In the genomic region with DNA sequence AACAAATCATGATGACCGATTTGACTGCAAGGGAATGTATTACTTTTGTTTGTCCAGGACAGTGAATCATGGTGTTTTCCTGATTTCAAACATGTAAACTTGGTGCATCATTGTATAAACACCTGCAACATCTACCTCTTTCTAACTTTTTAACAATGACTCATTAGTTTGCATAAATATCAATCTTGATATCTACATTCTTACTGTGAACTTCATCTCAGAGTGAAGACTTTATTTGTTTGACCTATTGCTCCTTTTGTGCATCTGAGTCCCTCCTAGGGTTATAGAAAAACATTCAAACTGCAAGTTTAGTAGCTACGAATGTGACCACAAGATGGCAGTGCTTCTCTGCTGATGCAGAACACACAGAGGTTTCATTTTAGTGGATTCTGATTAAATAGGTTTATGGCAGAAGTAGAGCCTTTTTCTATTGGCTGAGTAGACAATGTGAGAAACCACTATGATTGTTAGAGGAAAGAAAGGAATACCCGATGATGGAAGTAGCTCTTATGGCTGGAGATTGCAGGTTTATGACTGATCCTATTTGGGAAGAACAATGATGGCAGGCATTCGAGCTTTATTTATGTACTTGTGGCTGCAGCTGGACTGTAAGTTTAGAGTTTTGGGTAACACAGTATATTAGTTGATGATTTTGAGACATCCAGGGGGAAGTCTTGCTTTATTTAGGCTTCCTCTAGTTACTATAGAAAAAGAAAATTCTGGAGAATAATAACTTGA, we compare ENCODE assay signal across 8 cellular contexts.
DNase-seq lines count a peak whose midpoint lies in the region; ATAC-seq and TF ChIP-seq lines count a peak whose summit lies in the region.

No MANE protein-coding gene starts in this region.

- H3K27ac Mint-ChIP-seq in CD4-positive, alpha-beta T cell = peak overlapping the region; percentile 73

- CTCF ChIA-PET in CD4-positive, alpha-beta T cell (lab: Charles Lee) = interaction anchor here (0.6 to 4.8 kb wide), 13 partner anchors 12 to 672 kb away, joined by 3 to 27 read pairs (median 5); no protein-coding TSS in a partner anchor

- peak; percentile 66 for ATAC-seq in CD4-positive, alpha-beta T cell (ENCODE audit: poor library complexity)
- peak; percentile 69 for ATAC-seq in GM19438 (IDR thresholded peaks at IDR 0.05; ENCODE audit: low read depth, unreplicated experiment)
- ATAC-seq in HG02852 (IDR thresholded peaks at IDR 0.05; ENCODE audit: unreplicated experiment) = no peak

- peak; percentile 17 to 57 (median 44) for DNase-seq in CD4-positive, alpha-beta T cell
- DNase-seq in NCI-H1092 (lab: John Stamatoyannopoulos, UW) (peak; percentile 8), midbrain (lab: John Stamatoyannopoulos, UW) (peak; percentile 79), stromal cell of bone marrow (ENCODE audit: low read depth) (peak; percentile 16)
- DNase-seq in activated CD4-positive, CD25-positive, alpha-beta regulatory T cell treated with anti-CD3 and anti-CD28 coated beads, Interleukin-2, amount 50 U/mL, for 72 hours = peak; percentile 40
- DNase-seq in effector CD8-positive, alpha-beta T cell (lab: John Stamatoyannopoulos, UW) = peak; percentile 16

- peak; percentile 78 for TF ChIP-seq CTCF in CD4-positive, alpha-beta T cell (IDR thresholded peaks at IDR 0.05)

- H3K4me3 Mint-ChIP-seq in CD4-positive, alpha-beta T cell = peak overlapping the region; percentile 80

- no peak overlapping the region for H3K27ac ChIP-seq in CD4-positive, alpha-beta T cell (ENCODE audit: low read depth, low read length)

- H3K9me3 Mint-ChIP-seq in CD4-positive, alpha-beta T cell = no peaks in the 10 kb centered on the region

- POLR2A ChIA-PET in CD4-positive, alpha-beta T cell (lab: Charles Lee) = interaction anchor here (1.0 to 1.7 kb wide), 11 partner anchors 15 to 652 kb away, joined by 3 to 12 read pairs (median 5); no protein-coding TSS in a partner anchor

- intact Hi-C loops in CD4-positive, alpha-beta T cell (cut with DNase I, micrococcal nuclease) = loop anchor here (1.0 to 10.0 kb wide), 6 partner anchors 10 to 654 kb away; no protein-coding TSS in a partner anchor

- H3K27me3 ChIP-seq in CD4-positive, alpha-beta T cell (ENCODE audit: control insufficient read depth, insufficient read depth, low read length) = no peaks in the 10 kb centered on the region

- H3K4me1 Mint-ChIP-seq in CD4-positive, alpha-beta T cell (ENCODE audit: low read depth) = peaks cover 69% of the 10 kb centered on the region

- no peaks in the 10 kb centered on the region for H3K36me3 Mint-ChIP-seq in CD4-positive, alpha-beta T cell (ENCODE audit: low read depth)

- no peaks in the 10 kb centered on the region for H3K9me3 ChIP-seq in CD4-positive, alpha-beta T cell (ENCODE audit: control insufficient read depth, low read length)

- no peaks in the 10 kb centered on the region for H3K27me3 Mint-ChIP-seq in CD4-positive, alpha-beta T cell

Comparison
In these comparisons a context has a peak if more than half of its experiments do, and no peak if none do; other contexts are left out.
1. DNase-seq: peak in every context shown above with its lines; median percentile 79 in midbrain; 44 in CD4-positive, alpha-beta T cell; 40 in activated CD4-positive, CD25-positive, alpha-beta regulatory T cell treated with anti-CD3 and anti-CD28 coated beads, Interleukin-2, amount 50 U/mL, for 72 hours; 16 in effector CD8-positive, alpha-beta T cell; 16 in stromal cell of bone marrow; 8 in NCI-H1092.